ENCODE assay signal across 8 cellular contexts in the genomic region with DNA sequence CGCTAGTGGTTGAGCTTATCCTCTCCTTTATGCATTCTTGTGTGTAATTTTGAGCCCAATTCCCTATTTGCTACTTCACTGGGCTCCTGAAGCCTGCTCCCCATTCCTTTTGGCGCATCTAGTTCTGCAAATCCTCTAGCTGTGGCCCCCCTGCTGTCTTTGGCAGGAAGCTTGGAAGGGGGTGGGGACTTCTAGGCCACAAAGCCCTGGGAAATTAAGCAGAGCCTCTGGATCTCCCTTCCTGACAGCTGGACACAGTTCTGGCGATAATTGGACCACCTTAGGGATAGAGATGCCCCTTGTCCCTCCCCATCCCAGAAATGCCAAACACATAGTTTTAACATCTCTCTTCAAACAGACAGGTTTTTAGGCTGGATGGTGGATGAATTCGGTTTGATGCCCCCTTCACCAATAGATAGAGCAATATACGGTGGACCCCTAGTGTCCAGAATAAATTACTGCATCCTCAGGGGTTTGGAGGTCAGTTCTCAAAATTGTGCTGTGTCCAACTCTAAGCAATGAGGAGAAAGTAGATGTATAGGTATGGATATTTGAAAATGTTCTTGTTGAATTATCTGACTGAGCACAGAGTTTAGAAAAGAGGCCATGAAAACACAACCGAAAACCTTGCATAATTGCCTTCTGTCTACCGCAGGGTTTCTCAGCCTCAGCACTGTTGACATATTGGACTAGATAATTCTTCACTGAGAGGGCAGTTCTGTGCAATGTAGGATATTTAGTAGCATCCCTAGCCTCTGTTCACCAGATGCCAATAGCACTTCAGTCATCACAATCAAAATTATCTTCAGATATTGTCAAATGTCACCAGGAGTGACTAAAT.
A peak's percentile ranks its signal among the peaks of the same experiment; 100 is the strongest.
DNase-seq lines count a peak whose midpoint lies in the region; ATAC-seq, FAIRE-seq and TF ChIP-seq lines count a peak whose summit lies in the region.

No MANE protein-coding gene starts in this region.

- no peak overlapping the region for H3K4me3 ChIP-seq in osteoblast (ENCODE audit: insufficient read depth, low read length)

- POLR2A ChIA-PET in activated CD4-positive, alpha-beta T cell treated with anti-CD3 and anti-CD28 coated beads for 36 hours (lab: Charles Lee), result no interaction called here

- H4K20me1 ChIP-seq in osteoblast (ENCODE audit: insufficient read depth, low read length), result no peaks in the 10 kb centered on the region

- no peaks in the 10 kb centered on the region for H3K9me3 Mint-ChIP-seq in activated CD4-positive, alpha-beta T cell treated with anti-CD3 and anti-CD28 coated beads for 36 hours (ENCODE audit: low read depth)

- H3K79me2 ChIP-seq in osteoblast (ENCODE audit: insufficient read depth, low read length), result no peaks in the 10 kb centered on the region

- peaks cover 17% of the 10 kb centered on the region for H3K27me3 Mint-ChIP-seq in activated CD4-positive, alpha-beta T cell treated with anti-CD3 and anti-CD28 coated beads for 36 hours

- CTCF ChIA-PET in activated CD4-positive, alpha-beta T cell treated with anti-CD3 and anti-CD28 coated beads for 36 hours (lab: Charles Lee), result interaction anchor here (0.6 to 2.5 kb wide), 10 partner anchors 14 to 331 kb away, joined by 3 to 15 read pairs (median 4); no protein-coding TSS in a partner anchor

- peak; percentile 77 for TF ChIP-seq CTCF in osteoblast (IDR thresholded peaks at IDR 0.05; ENCODE audit: extremely low read depth, low read depth, low read length)

- H3K4me1 ChIP-seq in osteoblast (ENCODE audit: insufficient read depth, low read length), result peaks cover 6% of the 10 kb centered on the region

- no peaks in the 10 kb centered on the region for H3K9me3 ChIP-seq in osteoblast (ENCODE audit: low read depth, low read length)

- H3K4me2 ChIP-seq in osteoblast (ENCODE audit: insufficient read depth, low read length), result peak overlapping the region; percentile 21

- H3K36me3 ChIP-seq in osteoblast (ENCODE audit: insufficient read depth, low read length), result peaks cover 39% of the 10 kb centered on the region

- H3K27me3 ChIP-seq in osteoblast (ENCODE audit: insufficient read depth, low read length), result no peaks in the 10 kb centered on the region

- H3K4me1 Mint-ChIP-seq in activated CD4-positive, alpha-beta T cell treated with anti-CD3 and anti-CD28 coated beads for 36 hours, result no peaks in the 10 kb centered on the region

- H3K4me3 Mint-ChIP-seq in activated CD4-positive, alpha-beta T cell treated with anti-CD3 and anti-CD28 coated beads for 36 hours, result no peak overlapping the region

- DNase-seq in activated CD4-positive, alpha-beta T cell treated with anti-CD3 and anti-CD28 coated beads for 36 hours, result no peak
- DNase-seq in activated CD4-positive, alpha-beta T cell treated with anti-CD3 and anti-CD28 coated beads, Interleukin-2, amount 50 U/mL, for 48 hours, result no peak
- DNase-seq in LHCN-M2 (ENCODE audit: low read depth) (peak; percentile 48), frontal cortex (ENCODE audit: low spot score in 2 of 2) (peak; percentile 11 to 42), osteoblast (ENCODE audit: insufficient read length, low spot score, missing footprints) (peak; percentile 83)
- no peak for DNase-seq in stimulated activated CD4-positive, alpha-beta T cell treated with anti-CD3 and anti-CD28 coated beads, Interleukin-4, amount 100 ng/mL, for 1 hour

- H3K36me3 Mint-ChIP-seq in activated CD4-positive, alpha-beta T cell treated with anti-CD3 and anti-CD28 coated beads for 36 hours (ENCODE audit: low read depth), result no peaks in the 10 kb centered on the region

- H2AFZ ChIP-seq in osteoblast (ENCODE audit: low read length), result no peak overlapping the region

- FAIRE-seq in TTC549 (lab: Jason Lieb, UNC) (peak; percentile 28), frontal cortex (lab: Jason Lieb, UNC) (no peak)

- intact Hi-C loops in activated CD4-positive, alpha-beta T cell treated with anti-CD3 and anti-CD28 coated beads for 36 hours (cut with DNase I, micrococcal nuclease), result loop anchor here (1.0 kb wide), 2 partner anchors 79 to 202 kb away; no protein-coding TSS in a partner anchor

- peak; percentile 68 for ATAC-seq in activated CD4-positive, alpha-beta T cell treated with anti-CD3 and anti-CD28 coated beads for 36 hours
- ATAC-seq in HG02678 (IDR thresholded peaks at IDR 0.05; ENCODE audit: unreplicated experiment), result no peak

- no peak overlapping the region for H3K27ac Mint-ChIP-seq in activated CD4-positive, alpha-beta T cell treated with anti-CD3 and anti-CD28 coated beads for 36 hours

- no peak overlapping the region for H3K27ac ChIP-seq in osteoblast (ENCODE audit: low read depth, low read length)

Comparison
In these comparisons a context has a peak if more than half of its experiments do, and no peak if none do; other contexts are left out.
1. DNase-seq: peak in LHCN-M2 (single experiment), frontal cortex (2 of 2) and osteoblast (single experiment); none in activated CD4-positive, alpha-beta T cell treated with anti-CD3 and anti-CD28 coated beads for 36 hours (single experiment), activated CD4-positive, alpha-beta T cell treated with anti-CD3 and anti-CD28 coated beads, Interleukin-2, amount 50 U/mL, for 48 hours (0 of 2) and stimulated activated CD4-positive, alpha-beta T cell treated with anti-CD3 and anti-CD28 coated beads, Interleukin-4, amount 100 ng/mL, for 1 hour (single experiment).